In genomic region chr1:156592910-156593732, GRCh38 we compare ENCODE assay signal across 9 cellular contexts. TPM values are rescaled to one million over a fixed set of nuclear protein-coding genes. Genes with fewer than 3 reads are reported as not detected.
DNase-seq lines count a peak whose midpoint lies in the region; ATAC-seq, FAIRE-seq and TF ChIP-seq lines count a peak whose summit lies in the region.
"Had no signal": no experiment of that assay in that cellular context is flagged by ENCODE, and none has a peak within 500 bp of the region (broad histone marks: within the 10 kb centered on the region; RNA-seq: fewer than 3 reads in every experiment).

No MANE protein-coding gene starts in this region.

- H3K27ac ChIP-seq in A549, result peak overlapping the region in 1 of 2 experiments; percentile 98; a peak in 2 of 6 replicates
- H3K27ac ChIP-seq in gastroesophageal sphincter, result peak overlapping the region in 3 of 4 donors; percentile 84 to 91 (median 88)
- H3K27ac ChIP-seq: left lung had no signal

- 87% methylated on average over 8 of the region's 8 CpGs for WGBS in A549 (ENCODE audit: missing lambda C conversion rate)
- WGBS in gastroesophageal sphincter (ENCODE audit: low coverage in 1 of 2), 2 donors, result 100% methylated on average over 3 of the region's 8 CpGs; no CpG with 5 or more reads in 1 of the 2 donors

- TF ChIP-seq CTCF in A549 (IDR thresholded peaks at IDR 0.05), result no peak
- TF ChIP-seq CTCF in HFF-Myc (IDR thresholded peaks at IDR 0.05; ENCODE audit: low read depth, low read length, missing control alignments), result no peak
- TF ChIP-seq CTCF in gastroesophageal sphincter (IDR thresholded peaks at IDR 0.05), result no peak

- no peak for TF ChIP-seq RAD21 in A549 (conservative IDR thresholded peaks at IDR 0.05 in 1 of 2, IDR thresholded peaks at IDR 0.05 in 1 of 2)

- intact Hi-C loops in left cardiac atrium (cut with DNase I), result no loop called here

- no peaks in the 10 kb centered on the region for H3K9me3 ChIP-seq in A549
- H3K9me3 ChIP-seq in gastroesophageal sphincter, result no peaks in the 10 kb centered on the region
- H3K9me3 ChIP-seq: left lung had no signal

- ATAC-seq in A549, result no peak; a peak in 1 of 6 replicates
- no peak for ATAC-seq in gastroesophageal sphincter
- ATAC-seq in left cardiac atrium, result no peak
- ATAC-seq: left lung had no signal

- CTCF ChIA-PET in A549 (lab: Yijun Ruan, JAX) (interaction anchor here (1.0 to 12.5 kb wide), 14 partner anchors 11 to 208 kb away, joined by 3 to 135 read pairs (median 6); partner anchors contain the start of gene MEF2D), HEK293T (lab: Yijun Ruan, JAX) (interaction anchor here (0.6 to 2.2 kb wide), 7 partner anchors 9 to 369 kb away, joined by 3 to 11 read pairs (median 5); no protein-coding TSS in a partner anchor)

- DNase-seq in A549 (ENCODE audit: low read depth in 1 of 2, low spot score in 1 of 2), result no peak
- DNase-seq in HFF-Myc (ENCODE audit: extremely low read depth, low read depth), result no peak
- DNase-seq in SHP77 (lab: John Stamatoyannopoulos, UW), result peak; percentile 99
- DNase-seq in stimulated activated naive CD4-positive, alpha-beta T cell (lab: John Stamatoyannopoulos, UW), result no peak
- no peak for DNase-seq in left cardiac atrium
- no peak for DNase-seq in GM19238 (ENCODE audit: insufficient read length, low spot score)
- DNase-seq in HEK293T (ENCODE audit: extremely low spot score), result no peak
- DNase-seq: left lung had no signal

- POLR2A ChIA-PET in A549 (lab: Yijun Ruan, JAX), result interaction anchor here (1.0 to 2.5 kb wide), 4 partner anchors 21 to 136 kb away, joined by 4 to 18 read pairs (median 5); no protein-coding TSS in a partner anchor
- POLR2A ChIA-PET in HEK293T (lab: Yijun Ruan, JAX), result interaction anchor here (0.5 to 4.3 kb wide), 11 partner anchors 8 to 174 kb away, joined by 3 to 57 read pairs (median 10); partner anchors contain the start of genes GPATCH4, HAPLN2, MEF2D and PRCC

- peak overlapping the region; percentile 87 for H3K4me2 ChIP-seq in A549

- H3K27me3 ChIP-seq in gastroesophageal sphincter, result no peaks in the 10 kb centered on the region
- H3K27me3 ChIP-seq: left lung had no signal

- H3K36me3 ChIP-seq in gastroesophageal sphincter, result peaks cover 0 to 56% of the 10 kb centered on the region in 2 donors

- no peak for TF ChIP-seq POLR2A in A549 (IDR thresholded peaks at IDR 0.05; ENCODE audit: low read length)
- TF ChIP-seq POLR2A in gastroesophageal sphincter (IDR thresholded peaks at IDR 0.05), result peak in 1 of 2 donors; percentile 10

- no peak for FAIRE-seq in A549 (lab: Jason Lieb, UNC)

- TF ChIP-seq EP300 in A549 (IDR thresholded peaks at IDR 0.05) (no peak), gastroesophageal sphincter (IDR thresholded peaks at IDR 0.05) (no peak)

- H3K4me3 ChIP-seq in A549 (no peak overlapping the region), HFF-Myc (replicated peaks; ENCODE audit: low read depth, low read length) (peak overlapping the region; percentile 81; the same call in 1 of the 2 replicates), gastroesophageal sphincter (no peak overlapping the region)

- peaks cover 6% of the 10 kb centered on the region; the same call in 2 of the 3 replicates for H3K4me1 ChIP-seq in A549
- peaks cover 0 to 24% (median 5%) of the 10 kb centered on the region in 3 donors for H3K4me1 ChIP-seq in gastroesophageal sphincter

TF ChIP-seq in A549, 52 proteins besides CTCF, POLR2A, EP300 and RAD21 (continues in another document):
- TF ChIP-seq ELK1 (IDR thresholded peaks at IDR 0.05; ENCODE audit: low read depth, low read length) (no peak), KDM1A (IDR thresholded peaks at IDR 0.05; ENCODE audit: low read depth) (peak; percentile 92), MAX (IDR thresholded peaks at IDR 0.05) (0 out of 2 replicates have a peak, but pooled peaks have one; percentile 3), ZSCAN20 (CRISPR knock-in tag; IDR thresholded peaks at IDR 0.05) (no peak)

TF ChIP-seq in HEK293T, 16 proteins besides CTCF, POLR2A, EP300 and RAD21:
- TF ChIP-seq PKNOX1 (IDR thresholded peaks at IDR 0.05) (no peak), L3MBTL2 (conservative IDR thresholded peaks at IDR 0.05) (no peak), SUZ12 (IDR thresholded peaks at IDR 0.05) (no peak), HDGF (IDR thresholded peaks at IDR 0.05; ENCODE audit: borderline replicate concordance) (no peak), BHLHE40 (IDR thresholded peaks at IDR 0.05; ENCODE audit: borderline replicate concordance) (no peak), SP1 (IDR thresholded peaks at IDR 0.05) (no peak), FOXA1 (IDR thresholded peaks at IDR 0.05) (no peak)
TF ChIP-seq in HEK293T: peak in this region for 0.

RNA-seq across cellular contexts. Expression of gene NAXE, which starts 1.5 kb away (rescaled TPM):
- 81.4 and 109 TPM in 2 replicates for polyA plus RNA-seq in A549 (2011; rRNA removed)
- polyA plus RNA-seq in A549 (2012; cell fraction: cytosol; rRNA removed), result 179 and 191 TPM in 2 replicates
- 129 and 136 TPM in 2 replicates for polyA plus RNA-seq in A549 (2012; cell fraction: nucleus; rRNA removed)
- 108 to 119 TPM (median 116 TPM) in 3 replicates for polyA plus RNA-seq in A549 (2017; fragmentation: RNase III; extraction: RNeasy Plus Mini Kit Qiagen cat#74134 plus additional on column Dnase treatment)
- 115 and 124 TPM in 2 replicates for polyA minus RNA-seq in A549 (2011; rRNA and poly(A)+ RNA removed)
- 10 to 100 TPM; 65.1 to 93.6 (median 73.4) TPM for total RNA-seq in gastroesophageal sphincter
- 10 to 100 TPM; 91.6 to 95.0 TPM for total RNA-seq in left cardiac atrium

RNA-seq across cellular contexts. Expression of gene GPATCH4, which starts 8.2 kb away (rescaled TPM):
- polyA plus RNA-seq in A549 (2011; rRNA removed) (68.1 and 76.1 TPM in 2 replicates), A549 (2017; fragmentation: RNase III; extraction: RNeasy Plus Mini Kit Qiagen cat#74134 plus additional on column Dnase treatment) (85.2 to 94.7 TPM (median 85.3 TPM) in 3 replicates)
- 40.7 and 41.4 TPM in 2 replicates for polyA plus RNA-seq in A549 (2012; cell fraction: cytosol; rRNA removed)
- polyA plus RNA-seq in A549 (2012; cell fraction: nucleus; rRNA removed), result 23.6 and 28.2 TPM in 2 replicates
- polyA minus RNA-seq in A549 (2011; rRNA and poly(A)+ RNA removed), result 64.1 and 79.6 TPM in 2 replicates
- total RNA-seq in gastroesophageal sphincter (10 to 100 TPM; 18.4 to 37.2 (median 24.0) TPM), left cardiac atrium (10 to 100 TPM; 14.6 to 27.0 TPM)

RNA-seq across cellular contexts. Expression of gene TTC24, which starts 13.6 kb away (rescaled TPM):
- not detected in 2 replicates for polyA plus RNA-seq in A549 (2011; rRNA removed)
- polyA plus RNA-seq in A549 (2012; cell fraction: cytosol; rRNA removed), result not detected in 2 replicates
- polyA plus RNA-seq in A549 (2012; cell fraction: nucleus; rRNA removed), result not detected in 2 replicates
- not detected in 3 replicates for polyA plus RNA-seq in A549 (2017; fragmentation: RNase III; extraction: RNeasy Plus Mini Kit Qiagen cat#74134 plus additional on column Dnase treatment)
- polyA minus RNA-seq in A549 (2011; rRNA and poly(A)+ RNA removed), result not detected in 2 replicates
- not detected for total RNA-seq in gastroesophageal sphincter
- total RNA-seq in left cardiac atrium, result not detected
- total RNA-seq: left lung had no signal

RNA-seq across cellular contexts. Expression of gene IQGAP3, which starts 20.8 kb away (rescaled TPM):
- 15.4 and 15.6 TPM in 2 replicates for polyA plus RNA-seq in A549 (2011; rRNA removed)
- polyA plus RNA-seq in A549 (2012; cell fraction: cytosol; rRNA removed), result 14.9 and 16.0 TPM in 2 replicates
- polyA plus RNA-seq in A549 (2012; cell fraction: nucleus; rRNA removed), result 117 and 126 TPM in 2 replicates
- 16.0 to 17.0 TPM (median 17.0 TPM) in 3 replicates for polyA plus RNA-seq in A549 (2017; fragmentation: RNase III; extraction: RNeasy Plus Mini Kit Qiagen cat#74134 plus additional on column Dnase treatment)
- polyA minus RNA-seq in A549 (2011; rRNA and poly(A)+ RNA removed), result 25.3 and 28.1 TPM in 2 replicates
- under 1 TPM in 3 of 4 donors, not detected in 1; 0.27 to 0.58 (median 0.42) TPM for total RNA-seq in gastroesophageal sphincter
- under 1 TPM; 0.26 to 0.94 TPM for total RNA-seq in left cardiac atrium

RNA-seq across cellular contexts. Expression of gene HAPLN2, which starts 26.1 kb away (rescaled TPM):
- 0.11 and 0.23 TPM in 2 replicates for polyA plus RNA-seq in A549 (2011; rRNA removed)
- 0.08 and 0.09 TPM in 2 replicates for polyA plus RNA-seq in A549 (2012; cell fraction: cytosol; rRNA removed)
- 1.4 and 1.8 TPM in 2 replicates for polyA plus RNA-seq in A549 (2012; cell fraction: nucleus; rRNA removed)
- polyA plus RNA-seq in A549 (2017; fragmentation: RNase III; extraction: RNeasy Plus Mini Kit Qiagen cat#74134 plus additional on column Dnase treatment), result 0.10 to 0.16 TPM (median 0.13 TPM) in 3 replicates
- polyA minus RNA-seq in A549 (2011; rRNA and poly(A)+ RNA removed), result not detected in 2 replicates
- total RNA-seq in gastroesophageal sphincter, result 1 to 10 TPM in 2 of 4 donors, under 1 TPM in 2; 0.13 to 3.0 (median 1.2) TPM
- 1 to 10 TPM; 1.3 to 1.9 TPM for total RNA-seq in left cardiac atrium

Comparison
In these comparisons a context has a peak if more than half of its experiments do, and no peak if none do; other contexts are left out.
1. DNase-seq: peak in SHP77 (2 of 2); none in A549 (0 of 2), HFF-Myc (single experiment), stimulated activated naive CD4-positive, alpha-beta T cell (0 of 6), left cardiac atrium (single experiment), GM19238 (single experiment) and HEK293T (single experiment).